Comparison of ENCODE assay signal across 34 cellular contexts in the genomic region with DNA sequence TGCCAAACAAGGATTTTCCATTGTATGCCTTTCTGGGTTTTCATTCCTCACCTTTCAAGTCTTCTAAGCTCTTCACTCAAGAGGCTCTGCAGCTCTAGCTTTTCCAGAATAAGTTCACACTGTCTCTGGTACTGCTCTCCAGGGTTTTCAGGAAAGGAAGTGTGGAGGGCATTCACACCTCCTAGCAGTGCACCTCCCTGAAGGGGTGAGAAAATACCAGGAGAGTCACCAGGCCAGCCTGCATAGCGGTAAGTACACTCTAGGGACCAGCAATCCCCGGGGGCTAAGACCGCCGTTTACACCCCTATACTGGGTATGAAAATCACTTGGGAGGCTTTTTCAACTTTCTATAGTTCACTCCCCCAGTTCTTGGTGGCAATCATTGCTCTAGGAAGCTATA.
"Had no signal": no experiment of that assay in that cellular context is flagged by ENCODE, and none has a peak within 500 bp of the region (broad histone marks: within the 10 kb centered on the region; RNA-seq: fewer than 3 reads in every experiment).

No MANE protein-coding gene starts in this region.

- FAIRE-seq: astrocyte, TTC549 had no signal

- H3K4me3 ChIP-seq: adrenal gland, body of pancreas, breast epithelium had no signal

- H3K36me3 ChIP-seq: breast epithelium had no signal

- H3K9me3 ChIP-seq: adrenal gland, body of pancreas, breast epithelium had no signal

- H3K27ac ChIP-seq: adrenal gland, body of pancreas, brain microvascular endothelial cell, breast epithelium, VCaP had no signal

- DNase-seq: activated B cell treated with CpG ODN at 0.5 μM for 24 hours; activated CD4-positive, alpha-beta memory T cell treated with anti-CD3 and anti-CD28 coated beads for 36 hours; activated CD4-positive, alpha-beta T cell treated with anti-CD3 and anti-CD28 coated beads for 4 hours; activated CD4-positive, alpha-beta T cell treated with anti-CD3 and anti-CD28 coated beads, Interleukin-2, amount 10 ng/mL, durations not matched to agents 24 days and 14 days; activated CD4-positive, alpha-beta T cell treated with anti-CD3 and anti-CD28 coated beads, Interleukin-2, amount 50 U/mL, for 1 hour; activated CD4-positive, alpha-beta T cell treated with anti-CD3 and anti-CD28 coated beads, Interleukin-2, amount 50 U/mL, for 4 hours; activated CD4-positive, CD25-positive, alpha-beta regulatory T cell treated with anti-CD3 and anti-CD28 coated beads, Interleukin-2, amount 50 U/mL, for 72 hours; activated CD8-positive, alpha-beta memory T cell treated with anti-CD3 and anti-CD28 coated beads, Interleukin-2, amount 50 U/mL, for 4 hours; activated CD8-positive, alpha-beta T cell treated with anti-CD3 and anti-CD28 coated beads for 36 hours; activated effector memory CD4-positive, alpha-beta T cell treated with anti-CD3 and anti-CD28 coated beads, Interleukin-2, amount 50 U/mL, for 16 hours; activated gamma-delta T cell treated with Interleukin-2 at 50 U/mL for 16 hours; activated naive CD4-positive, alpha-beta T cell; activated naive CD4-positive, alpha-beta T cell treated with anti-CD3 and anti-CD28 coated beads for 36 hours; activated naive CD4-positive, alpha-beta T cell treated with anti-CD3 and anti-CD28 coated beads, Interleukin-2, amount 50 U/mL, for 16 hours; activated naive CD8-positive, alpha-beta T cell treated with anti-CD3 and anti-CD28 coated beads, Interleukin-2, amount 10 ng/mL, durations not matched to agents 7 days and 5 days; activated T-cell treated with anti-CD3 and anti-CD28 coated beads for 4 hours; activated T-cell treated with anti-CD3 and anti-CD28 coated beads, Interleukin-2, amount 50 U/mL, for 1 hour; activated T-cell treated with anti-CD3 and anti-CD28 coated beads, Interleukin-2, amount 50 U/mL, for 4 hours; activated T-cell treated with anti-CD3 and anti-CD28 coated beads, Interleukin-2, amount 50 U/mL, for 72 hours; adrenal gland; amniotic stem cell; aorta; body of pancreas; brain microvascular endothelial cell; central memory CD4-positive, alpha-beta T cell; T-helper 1 cell; T-helper 2 cell; T-helper 9 cell had no signal

- H3K4me1 ChIP-seq: adrenal gland, body of pancreas, breast epithelium had no signal

- H3K27me3 ChIP-seq: adrenal gland, body of pancreas, brain microvascular endothelial cell, breast epithelium had no signal

- ATAC-seq: activated CD8-positive, alpha-beta T cell treated with anti-CD3 and anti-CD28 coated beads for 36 hours; activated naive CD4-positive, alpha-beta T cell treated with anti-CD3 and anti-CD28 coated beads, Interleukin-2, amount 50 U/mL, for 72 hours; activated T-cell treated with anti-CD3 and anti-CD28 coated beads, Interleukin-2, amount 50 U/mL, for 4 hours; activated T-cell treated with anti-CD3 and anti-CD28 coated beads, Interleukin-2, amount 50 U/mL, for 72 hours; activated T-helper 17 cell treated with anti-CD3 and anti-CD28 coated beads, Interleukin-2, amount 50 U/mL, for 72 hours; body of pancreas had no signal
